ENCODE assay signal across 12 cellular contexts in genomic region chr2:127673304-127674069, GRCh38. TPM values are rescaled to one million over a fixed set of nuclear protein-coding genes. Genes with fewer than 3 reads are reported as not detected.
DNase-seq lines count a peak whose midpoint lies in the region; ATAC-seq, FAIRE-seq and TF ChIP-seq lines count a peak whose summit lies in the region.
"Had no signal": no experiment of that assay in that cellular context is flagged by ENCODE, and none has a peak within 500 bp of the region (broad histone marks: within the 10 kb centered on the region; RNA-seq: fewer than 3 reads in every experiment).

No MANE protein-coding gene starts in this region.

- ATAC-seq in K562 (peak; percentile 16; the same call in 1 of the 3 replicates), right lobe of liver (peak in 2 of 4 donors; percentile 2 to 3), HG03025 (IDR thresholded peaks at IDR 0.05; ENCODE audit: low FRiP score, unreplicated experiment) (no peak), GM19395 (IDR thresholded peaks at IDR 0.05; ENCODE audit: unreplicated experiment) (no peak)
- no peak for ATAC-seq in stimulated activated effector memory CD8-positive, alpha-beta T cell treated with anti-CD3 and anti-CD28 coated beads, Interleukin-12 subunit alpha, Interleukin-12 subunit beta, amount 100 ng/mL, for 72 hours

- H3K4me1 ChIP-seq in GM23248 (ENCODE audit: insufficient read depth) (peaks cover 32% of the 10 kb centered on the region), K562 (replicated peaks in 1 of 2; ENCODE audit: control insufficient read depth in 2 of 2, insufficient read depth in 2 of 2, low read length in 2 of 2) (peaks cover 0 to 17% of the 10 kb centered on the region in 2 experiments; a peak in 2 of 5 replicates), right lobe of liver (peaks cover 0 to 6% (median 0%) of the 10 kb centered on the region in 4 donors)

- FAIRE-seq in K562 (lab: Jason Lieb, UNC), result no peak
- FAIRE-seq: keratinocyte had no signal

- in situ Hi-C loops in GM23248 (cut with MboI), result no loop called here
- in situ Hi-C loops in K562 (cut with MboI), result no loop called here

- H3K4me3 Mint-ChIP-seq in stimulated activated effector memory CD8-positive, alpha-beta T cell treated with anti-CD3 and anti-CD28 coated beads, Interleukin-12 subunit alpha, Interleukin-12 subunit beta, amount 100 ng/mL, for 72 hours, result peak overlapping the region; percentile 68

- TF ChIP-seq EP300 in K562 (IDR thresholded peaks at IDR 0.05; ENCODE audit: low read length), result no peak

- H3K9me2 ChIP-seq in GM23248 (ENCODE audit: insufficient read depth), result no peaks in the 10 kb centered on the region

- no peaks in the 10 kb centered on the region for H3K9me3 Mint-ChIP-seq in stimulated activated effector memory CD8-positive, alpha-beta T cell treated with anti-CD3 and anti-CD28 coated beads, Interleukin-12 subunit alpha, Interleukin-12 subunit beta, amount 100 ng/mL, for 72 hours

- CTCF ChIA-PET in K562 (lab: Yijun Ruan, JAX; ENCODE audit: low intra/inter-chr PET ratio), result no interaction called here

- peaks cover 3% of the 10 kb centered on the region for H3K9me1 ChIP-seq in K562 (ENCODE audit: control insufficient read depth, insufficient read depth, low read length)

- H3K4me2 ChIP-seq in GM23248 (ENCODE audit: unreplicated experiment) (peak overlapping the region; percentile 77), K562 (ENCODE audit: insufficient read depth, low read length) (no peak overlapping the region)

- no peaks in the 10 kb centered on the region for H3K36me3 Mint-ChIP-seq in stimulated activated effector memory CD8-positive, alpha-beta T cell treated with anti-CD3 and anti-CD28 coated beads, Interleukin-12 subunit alpha, Interleukin-12 subunit beta, amount 100 ng/mL, for 72 hours

- H3K79me2 ChIP-seq in GM23248 (ENCODE audit: insufficient read depth) (0 out of 2 replicates have a peak, but pooled peaks cover 5% of the 10 kb centered on the region), K562 (ENCODE audit: control insufficient read depth, insufficient read depth, low read length) (no peaks in the 10 kb centered on the region)

- TF ChIP-seq RAD21 in K562 (CRISPR knock-in tag; conservative IDR thresholded peaks at IDR 0.05 in 1 of 2, IDR thresholded peaks at IDR 0.05 in 1 of 2), result no peak

- H2AFZ ChIP-seq in GM23248 (0 out of 2 replicates have a peak overlapping the region, but pooled peaks have one; percentile 47), K562 (ENCODE audit: low read depth, low read length) (no peak overlapping the region)

- intact Hi-C loops in K562 (cut with micrococcal nuclease), result no loop called here
- intact Hi-C loops in right lobe of liver (cut with DNase I), result no loop called here

- H3K27me3 ChIP-seq in GM23248 (replicated peaks; ENCODE audit: insufficient read depth), result peaks cover 14% of the 10 kb centered on the region; the same call in 1 of the 2 replicates
- peaks cover 64 to 73% of the 10 kb centered on the region in 2 experiments for H3K27me3 ChIP-seq in K562 (ENCODE audit: control insufficient read depth in 2 of 2, insufficient read depth in 2 of 2, low read length in 2 of 2)
- H3K27me3 ChIP-seq in right lobe of liver, result no peaks in the 10 kb centered on the region

- peak overlapping the region; percentile 69 for H3K4me3 ChIP-seq in GM23248
- H3K4me3 ChIP-seq in K562, result no peak overlapping the region
- peak overlapping the region; percentile 69 to 79 (median 70) for H3K4me3 ChIP-seq in right lobe of liver

- H3K9ac ChIP-seq in GM23248 (peak overlapping the region; percentile 79), K562 (ENCODE audit: insufficient read depth in 1 of 2, low read depth in 2 of 2, low read length in 2 of 2) (no peak overlapping the region)

- H3K9me3 ChIP-seq in GM23248 (ENCODE audit: low read depth) (no peaks in the 10 kb centered on the region), K562 (replicated peaks; ENCODE audit: control insufficient read depth, insufficient read depth, low read depth, low read length) (no peaks in the 10 kb centered on the region), right lobe of liver (no peaks in the 10 kb centered on the region)

- DNase-seq in GM23248 (peak; percentile 73), K562 (ENCODE audit: extremely low read depth in 1 of 4, low spot score in 3 of 4) (no peak), right lobe of liver (no peak), DMS 273 (lab: John Stamatoyannopoulos, UW; ENCODE audit: unreplicated experiment) (no peak)
- no peak for DNase-seq in stimulated activated effector memory CD8-positive, alpha-beta T cell treated with anti-CD3 and anti-CD28 coated beads, Interleukin-12 subunit alpha, Interleukin-12 subunit beta, amount 100 ng/mL, for 72 hours (ENCODE audit: low spot score in 2 of 2)
- DNase-seq in stimulated activated CD4-positive, alpha-beta T cell treated with anti-CD3 and anti-CD28 coated beads, Interleukin-15, amount 100 ng/mL, for 24 hours, result no peak
- DNase-seq: activated CD8-positive, alpha-beta memory T cell treated with anti-CD3 and anti-CD28 coated beads for 24 hours; stimulated activated CD4-positive, alpha-beta T cell treated with anti-CD3 and anti-CD28 coated beads, Interleukin-4, amount 100 ng/mL, for 1 hour had no signal

- no peaks in the 10 kb centered on the region for H4K20me1 ChIP-seq in GM23248 (ENCODE audit: insufficient read depth)
- H4K20me1 ChIP-seq in K562 (replicated peaks; ENCODE audit: control insufficient read depth, insufficient read depth, low read length), result peaks cover 10% of the 10 kb centered on the region; the same call in 1 of the 2 replicates

- H3K4me1 Mint-ChIP-seq in stimulated activated effector memory CD8-positive, alpha-beta T cell treated with anti-CD3 and anti-CD28 coated beads, Interleukin-12 subunit alpha, Interleukin-12 subunit beta, amount 100 ng/mL, for 72 hours, result peaks cover 11% of the 10 kb centered on the region

- H3K27ac Mint-ChIP-seq in stimulated activated effector memory CD8-positive, alpha-beta T cell treated with anti-CD3 and anti-CD28 coated beads, Interleukin-12 subunit alpha, Interleukin-12 subunit beta, amount 100 ng/mL, for 72 hours, result no peak overlapping the region

- H3K27ac ChIP-seq in GM23248 (peak overlapping the region; percentile 57), K562 (ENCODE audit: extremely low read depth, low read depth, low read length) (no peak overlapping the region), right lobe of liver (peak overlapping the region in 2 of 3 donors; percentile 22 to 70)

- BruUV-seq in K562 (replicated peaks; lab: Mats Ljungman, UMichigan), result no TSS peak

- peaks cover 27% of the 10 kb centered on the region for H3F3A ChIP-seq in GM23248 (ENCODE audit: insufficient read depth)

- 46 to 60% methylated on average over 17 of the region's 17 CpGs for WGBS in GM23248 (ENCODE audit: low coverage in 1 of 2, low lambda C conversion rate in 2 of 2, missing lambda C conversion rate in 2 of 2), 2 experiments
- WGBS in K562 (ENCODE audit: insufficient coverage, low coverage, missing lambda C conversion rate), result 5% methylated on average over 16 of the region's 17 CpGs
- WGBS in right lobe of liver (ENCODE audit: insufficient coverage, low coverage, low lambda C conversion rate, missing lambda C conversion rate), result 74% methylated on average over 10 of the region's 17 CpGs

- no peak for TF ChIP-seq POLR2A in K562 (conservative IDR thresholded peaks at IDR 0.05)
- TF ChIP-seq POLR2A in right lobe of liver (IDR thresholded peaks at IDR 0.05), result no peak

- H3K36me3 ChIP-seq in GM23248 (ENCODE audit: low read depth) (no peaks in the 10 kb centered on the region), K562 (ENCODE audit: control insufficient read depth, insufficient read depth, low read length) (no peaks in the 10 kb centered on the region), right lobe of liver (no peaks in the 10 kb centered on the region)

- POLR2A ChIA-PET in K562 (lab: Yijun Ruan, JAX), result interaction anchor here (0.6 kb wide), 1 partner anchor 134 kb away, joined by 3 read pairs; no protein-coding TSS in a partner anchor

- TF ChIP-seq CTCF in K562 (IDR thresholded peaks at IDR 0.05 in 2 of 3, conservative IDR thresholded peaks at IDR 0.05 in 1 of 3; ENCODE audit: insufficient read depth in 2 of 3, low read depth in 1 of 3, low read length in 3 of 3) (no peak), right lobe of liver (IDR thresholded peaks at IDR 0.05) (no peak)

RNA-seq across cellular contexts. Expression of gene LIMS2, which starts 1.8 kb away (rescaled TPM):
- total RNA-seq in GM23248 (2014; rRNA removed; shearing (Covaris generic)), result 3.8 and 7.2 TPM in 2 replicates
- 30.4 and 33.7 TPM in 2 replicates for polyA plus RNA-seq in GM23248 (2016; fragmentation: Nextera tagmentation; extraction: Ambion mirVana)
- not detected in 2 replicates for total RNA-seq in K562 (2011; cell fraction: chromatin; rRNA removed; ENCODE audit: low replicate concordance)
- not detected in 2 replicates for total RNA-seq in K562 (2011; cell fraction: nucleolus; rRNA removed)
- total RNA-seq in K562 (2011; cell fraction: nucleoplasm; rRNA removed), result not detected in 2 replicates
- not detected in 2 replicates for total RNA-seq in K562 (2014; rRNA removed)
- not detected in 2 replicates for total RNA-seq in K562 (2014; rRNA removed; fragmentation: Illumina TruSeq; extraction: Trizol)
- not detected in 2 replicates for total RNA-seq in K562 (2015; rRNA removed; fragmentation: Illumina TruSeq; extraction: Trizol)
- 0.11 and 0.22 TPM in 2 replicates for total RNA-seq in K562 (2021)
- polyA plus RNA-seq in K562 (2011; rRNA removed), result 0.04 TPM in 1 of 2 replicates, not detected in the other
- not detected in 2 replicates for polyA plus RNA-seq in K562 (2011; cell fraction: cytosol; rRNA removed)
- polyA plus RNA-seq in K562 (2011; cell fraction: nucleus; rRNA removed), result not detected in 2 replicates
- 0.08 TPM in 2 replicates for polyA plus RNA-seq in K562 (2012)
- not detected in 2 replicates for polyA plus RNA-seq in K562 (2014; fragmentation: Illumina TruSeq; extraction: Trizol)
- not detected for polyA plus RNA-seq in K562 (2014; fragmentation: Nextera tagmentation; extraction: Ambion mirVana)
- not detected in 2 replicates for polyA plus RNA-seq in K562 (2014; rRNA removed)
- not detected in 2 replicates for polyA minus RNA-seq in K562 (2011; rRNA and poly(A)+ RNA removed)
- polyA minus RNA-seq in K562 (2011; cell fraction: cytosol; rRNA and poly(A)+ RNA removed), result not detected in 2 replicates
- not detected in 2 replicates for polyA minus RNA-seq in K562 (2011; cell fraction: nucleus; rRNA and poly(A)+ RNA removed)
- 10 to 100 TPM in 5 of 6 experiments, 1 to 10 TPM in 1; 6.6 to 37.7 (median 19.5) TPM for total RNA-seq in right lobe of liver
- polyA plus RNA-seq: keratinocyte had no signal

RNA-seq across cellular contexts. Expression of gene GPR17, which starts 27.5 kb away (rescaled TPM):
- total RNA-seq in GM23248 (2014; rRNA removed; shearing (Covaris generic)), result not detected in 2 replicates
- polyA plus RNA-seq in GM23248 (2016; fragmentation: Nextera tagmentation; extraction: Ambion mirVana) (0.11 TPM in 1 of 2 replicates, not detected in the other), K562 (2011; rRNA removed) (not detected in 2 replicates), K562 (2014; fragmentation: Illumina TruSeq; extraction: Trizol) (not detected in 2 replicates), K562 (2014; fragmentation: Nextera tagmentation; extraction: Ambion mirVana) (not detected), K562 (2014; rRNA removed) (not detected in 2 replicates)
- total RNA-seq in K562 (2011; cell fraction: chromatin; rRNA removed; ENCODE audit: low replicate concordance), result not detected in 2 replicates
- total RNA-seq in K562 (2011; cell fraction: nucleolus; rRNA removed), result not detected in 2 replicates
- not detected in 2 replicates for total RNA-seq in K562 (2011; cell fraction: nucleoplasm; rRNA removed)
- total RNA-seq in K562 (2014; rRNA removed) (not detected in 2 replicates), K562 (2014; rRNA removed; fragmentation: Illumina TruSeq; extraction: Trizol) (not detected in 2 replicates), K562 (2015; rRNA removed; fragmentation: Illumina TruSeq; extraction: Trizol) (not detected in 2 replicates), K562 (2021) (not detected in 2 replicates), right lobe of liver (not detected)
- not detected in 2 replicates for polyA plus RNA-seq in K562 (2011; cell fraction: cytosol; rRNA removed)
- polyA plus RNA-seq in K562 (2011; cell fraction: nucleus; rRNA removed), result not detected in 2 replicates
- not detected in 2 replicates for polyA plus RNA-seq in K562 (2012)
- polyA minus RNA-seq in K562 (2011; rRNA and poly(A)+ RNA removed), result not detected in 2 replicates
- not detected in 2 replicates for polyA minus RNA-seq in K562 (2011; cell fraction: cytosol; rRNA and poly(A)+ RNA removed)
- polyA minus RNA-seq in K562 (2011; cell fraction: nucleus; rRNA and poly(A)+ RNA removed), result not detected in 2 replicates
- total RNA-seq: dermis microvascular lymphatic vessel endothelial cell had no signal
- polyA plus RNA-seq: keratinocyte had no signal

RNA-seq across cellular contexts. Expression of gene SFT2D3, which starts 27.8 kb away (rescaled TPM):
- 5.7 and 9.4 TPM in 2 replicates for total RNA-seq in GM23248 (2014; rRNA removed; shearing (Covaris generic))
- polyA plus RNA-seq in GM23248 (2016; fragmentation: Nextera tagmentation; extraction: Ambion mirVana) (not detected in 2 replicates), K562 (2011; rRNA removed) (9.1 and 9.2 TPM in 2 replicates), K562 (2014; fragmentation: Illumina TruSeq; extraction: Trizol) (7.7 and 8.9 TPM in 2 replicates), K562 (2014; fragmentation: Nextera tagmentation; extraction: Ambion mirVana) (not detected), K562 (2014; rRNA removed) (9.6 and 11.6 TPM in 2 replicates)
- 11.0 and 11.3 TPM in 2 replicates for total RNA-seq in K562 (2011; cell fraction: chromatin; rRNA removed; ENCODE audit: low replicate concordance)
- total RNA-seq in K562 (2011; cell fraction: nucleolus; rRNA removed), result 15.0 and 17.7 TPM in 2 replicates
- total RNA-seq in K562 (2011; cell fraction: nucleoplasm; rRNA removed), result 14.9 and 19.2 TPM in 2 replicates
- total RNA-seq in K562 (2014; rRNA removed) (8.9 and 12.1 TPM in 2 replicates), K562 (2014; rRNA removed; fragmentation: Illumina TruSeq; extraction: Trizol) (7.7 and 9.1 TPM in 2 replicates), K562 (2015; rRNA removed; fragmentation: Illumina TruSeq; extraction: Trizol) (6.3 and 7.5 TPM in 2 replicates), K562 (2021) (8.8 and 9.9 TPM in 2 replicates), right lobe of liver (1 to 10 TPM; 1.6 to 4.7 (median 3.4) TPM)
- 9.0 and 10.1 TPM in 2 replicates for polyA plus RNA-seq in K562 (2011; cell fraction: cytosol; rRNA removed)
- polyA plus RNA-seq in K562 (2011; cell fraction: nucleus; rRNA removed), result 4.7 and 5.3 TPM in 2 replicates
- polyA plus RNA-seq in K562 (2012), result 0.12 TPM in 1 of 2 replicates, not detected in the other
- 7.0 and 7.3 TPM in 2 replicates for polyA minus RNA-seq in K562 (2011; rRNA and poly(A)+ RNA removed)
- polyA minus RNA-seq in K562 (2011; cell fraction: cytosol; rRNA and poly(A)+ RNA removed), result 3.8 and 4.8 TPM in 2 replicates
- 7.0 and 9.7 TPM in 2 replicates for polyA minus RNA-seq in K562 (2011; cell fraction: nucleus; rRNA and poly(A)+ RNA removed)
